Comparison of ENCODE assay signal across 11 cellular contexts in the genomic region with DNA sequence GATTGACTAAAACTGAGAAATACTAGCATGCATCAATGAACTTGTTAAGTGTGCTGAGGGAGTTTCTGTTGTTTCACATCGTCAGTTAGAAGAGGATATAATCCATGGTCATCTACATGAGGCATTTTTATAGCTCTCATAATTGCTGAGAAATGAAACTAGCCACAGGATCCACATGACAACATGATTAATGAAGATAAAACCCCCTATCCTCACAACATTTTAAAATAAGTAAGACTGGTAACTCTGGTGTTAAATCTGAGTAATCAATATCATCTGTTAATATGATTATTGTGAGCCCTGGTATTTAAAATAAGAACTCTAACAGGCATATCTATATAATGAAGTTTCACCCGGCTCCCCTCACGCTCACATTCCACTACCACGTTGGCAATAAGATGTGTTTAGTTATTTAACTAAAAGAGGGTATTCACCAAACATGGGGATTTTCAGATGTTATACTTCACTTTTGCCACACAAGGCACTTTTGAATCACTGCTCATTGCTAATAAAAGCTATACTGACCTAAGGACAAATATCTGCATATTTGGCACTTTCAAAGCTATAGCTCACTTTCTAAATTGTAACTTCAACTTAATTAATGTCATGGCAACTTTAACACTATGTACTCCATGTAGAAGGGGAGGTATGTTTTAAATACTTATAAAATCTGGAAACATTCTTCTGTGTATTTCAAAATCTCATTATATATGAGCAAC. TPM values are rescaled to one million over a fixed set of nuclear protein-coding genes. Genes with fewer than 3 reads are reported as not detected.
DNase-seq lines count a peak whose midpoint lies in the region; ATAC-seq, FAIRE-seq and TF ChIP-seq lines count a peak whose summit lies in the region.
"Had no signal": no experiment of that assay in that cellular context is flagged by ENCODE, and none has a peak within 500 bp of the region (broad histone marks: within the 10 kb centered on the region; RNA-seq: fewer than 3 reads in every experiment).

No MANE protein-coding gene starts in this region.

- H3K4me3 ChIP-seq in BE2C (ENCODE audit: low read depth, low read length) (peak overlapping the region; percentile 95), fibroblast of the aortic adventitia (ENCODE audit: low read depth, low read length) (no peak overlapping the region), kidney (ENCODE audit: low read length in 2 of 2) (no peak overlapping the region)

- DNase-seq in BE2C (no peak), fibroblast of the aortic adventitia (ENCODE audit: low read depth) (peak; percentile 35), GM10266 (ENCODE audit: extremely low spot score) (no peak), kidney (no peak), 8988T (no peak)
- DNase-seq in activated CD4-positive, alpha-beta T cell treated with anti-CD3 and anti-CD28 coated beads, Interleukin-2, amount 10 ng/mL, durations not matched to agents 24 days and 14 days: no peak
- DNase-seq: activated CD8-positive, alpha-beta memory T cell treated with anti-CD3 and anti-CD28 coated beads, Interleukin-2, amount 10 ng/mL, durations not matched to agents 7 days and 5 days had no signal

- TF ChIP-seq CTCF in BE2C (IDR thresholded peaks at IDR 0.05; ENCODE audit: low read depth, low read length): no peak
- TF ChIP-seq CTCF in fibroblast of the aortic adventitia (IDR thresholded peaks at IDR 0.05; ENCODE audit: insufficient read depth, low read length): no peak
- TF ChIP-seq CTCF in GM10266 (IDR thresholded peaks at IDR 0.05; ENCODE audit: control insufficient read depth, insufficient read depth, low read depth, missing control alignments): no peak
- TF ChIP-seq CTCF in kidney (IDR thresholded peaks at IDR 0.05; ENCODE audit: borderline replicate concordance, extremely low read depth, insufficient read depth): no peak

- no peak overlapping the region for H3K27ac Mint-ChIP-seq in activated CD4-positive, alpha-beta T cell treated with anti-CD3 and anti-CD28 coated beads, Interleukin-2, amount 10 ng/mL, durations not matched to agents 24 days and 14 days
- H3K27ac Mint-ChIP-seq: activated CD8-positive, alpha-beta memory T cell treated with anti-CD3 and anti-CD28 coated beads, Interleukin-2, amount 10 ng/mL, durations not matched to agents 7 days and 5 days had no signal

- ATAC-seq in GM19468 (IDR thresholded peaks at IDR 0.05; ENCODE audit: extremely low read depth, unreplicated experiment) (peak; percentile 75), HG03432 (IDR thresholded peaks at IDR 0.05; ENCODE audit: unreplicated experiment) (peak; percentile 97)
- ATAC-seq: activated CD8-positive, alpha-beta memory T cell treated with anti-CD3 and anti-CD28 coated beads, Interleukin-2, amount 10 ng/mL, durations not matched to agents 7 days and 5 days had no signal

- peaks cover 22% of the 10 kb centered on the region for H3K27me3 Mint-ChIP-seq in activated CD4-positive, alpha-beta T cell treated with anti-CD3 and anti-CD28 coated beads, Interleukin-2, amount 10 ng/mL, durations not matched to agents 24 days and 14 days

- H3K27me3 ChIP-seq in BE2C: no peaks in the 10 kb centered on the region

- H3K36me3 Mint-ChIP-seq in activated CD4-positive, alpha-beta T cell treated with anti-CD3 and anti-CD28 coated beads, Interleukin-2, amount 10 ng/mL, durations not matched to agents 24 days and 14 days (ENCODE audit: low read depth): no peaks in the 10 kb centered on the region
- H3K36me3 Mint-ChIP-seq: activated CD8-positive, alpha-beta memory T cell treated with anti-CD3 and anti-CD28 coated beads, Interleukin-2, amount 10 ng/mL, durations not matched to agents 7 days and 5 days had no signal

- H3K9ac ChIP-seq in kidney (ENCODE audit: low read length in 2 of 2): no peak overlapping the region

- H3K9me3 Mint-ChIP-seq in activated CD4-positive, alpha-beta T cell treated with anti-CD3 and anti-CD28 coated beads, Interleukin-2, amount 10 ng/mL, durations not matched to agents 24 days and 14 days: no peaks in the 10 kb centered on the region

- no peak overlapping the region for H3K27ac ChIP-seq in kidney (ENCODE audit: low read depth in 2 of 2, low read length in 2 of 2)

- no peaks in the 10 kb centered on the region for H3K4me1 Mint-ChIP-seq in activated CD4-positive, alpha-beta T cell treated with anti-CD3 and anti-CD28 coated beads, Interleukin-2, amount 10 ng/mL, durations not matched to agents 24 days and 14 days
- H3K4me1 Mint-ChIP-seq: activated CD8-positive, alpha-beta memory T cell treated with anti-CD3 and anti-CD28 coated beads, Interleukin-2, amount 10 ng/mL, durations not matched to agents 7 days and 5 days had no signal

- intact Hi-C loops in activated CD4-positive, alpha-beta T cell treated with anti-CD3 and anti-CD28 coated beads, Interleukin-2, amount 10 ng/mL, durations not matched to agents 24 days and 14 days (cut with micrococcal nuclease): no loop called here
- intact Hi-C loops in kidney (cut with DNase I): no loop called here

- H3K4me3 Mint-ChIP-seq in activated CD4-positive, alpha-beta T cell treated with anti-CD3 and anti-CD28 coated beads, Interleukin-2, amount 10 ng/mL, durations not matched to agents 24 days and 14 days: no peak overlapping the region
- H3K4me3 Mint-ChIP-seq: activated CD8-positive, alpha-beta memory T cell treated with anti-CD3 and anti-CD28 coated beads, Interleukin-2, amount 10 ng/mL, durations not matched to agents 7 days and 5 days had no signal

- FAIRE-seq in kidney (lab: Jason Lieb, UNC): no peak

- H3K4me1 ChIP-seq in BE2C (no peaks in the 10 kb centered on the region; the same call in 1 of the 2 replicates), kidney (ENCODE audit: control insufficient read depth in 1 of 2, insufficient read depth in 1 of 2, low read depth in 1 of 2, low read length in 2 of 2) (no peaks in the 10 kb centered on the region)

- H3K36me3 ChIP-seq in BE2C: peaks cover 20% of the 10 kb centered on the region
- H3K36me3 ChIP-seq in kidney (ENCODE audit: control insufficient read depth in 1 of 2, insufficient read depth in 2 of 2, low read length in 2 of 2): no peaks in the 10 kb centered on the region

- no peaks in the 10 kb centered on the region for H3K9me3 ChIP-seq in BE2C
- H3K9me3 ChIP-seq in kidney (ENCODE audit: control insufficient read depth in 1 of 2, low read length in 2 of 2): no peaks in the 10 kb centered on the region

RNA-seq across cellular contexts. Expression of a gene that starts 6.7 kb away (rescaled TPM):
- 35.6 TPM for polyA plus RNA-seq in BE2C (2012; ENCODE audit: insufficient read depth, insufficient read length, low read depth)
- 0.90 and 2.2 TPM in 2 replicates for total RNA-seq in fibroblast of the aortic adventitia (ENCODE audit: low replicate concordance)
- not detected in 2 replicates for total RNA-seq in activated CD4-positive, alpha-beta T cell treated with anti-CD3 and anti-CD28 coated beads, Interleukin-2, amount 10 ng/mL, durations not matched to agents 24 days and 14 days
- total RNA-seq in kidney: 3.1 TPM
- polyA plus RNA-seq in kidney (ENCODE audit: insufficient read depth, low read depth, low replicate concordance): 0.84 TPM
- total RNA-seq: activated CD8-positive, alpha-beta memory T cell treated with anti-CD3 and anti-CD28 coated beads, Interleukin-2, amount 10 ng/mL, durations not matched to agents 7 days and 5 days; OCI-LY7; T-helper 2 cell treated with Interferon-gamma antibody and Interleukin-4, amounts not matched to agents 100 ng/mL and 5 ng/mL, for 36 hours had no signal
